Comparison of ENCODE assay signal across 8 cellular contexts in the genomic region with DNA sequence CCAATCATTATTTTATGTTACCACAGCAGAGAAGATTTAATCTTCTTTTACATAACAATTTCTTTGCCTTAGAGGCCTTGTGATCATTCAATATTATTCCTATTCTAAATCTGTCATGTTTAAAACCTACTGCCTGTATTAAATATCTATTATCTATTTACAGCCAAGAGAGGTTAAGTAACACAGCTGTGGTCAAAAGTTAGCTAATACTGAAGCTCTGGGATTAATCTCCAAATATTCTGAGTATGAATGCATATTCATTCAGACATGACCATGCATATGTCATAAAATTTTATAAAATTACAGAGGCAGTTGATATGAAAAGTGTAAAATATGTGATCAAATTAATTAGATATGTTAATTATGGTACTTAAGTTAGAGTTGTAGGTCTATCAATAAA.
"Had no signal": no experiment of that assay in that cellular context is flagged by ENCODE, and none has a peak within 500 bp of the region (broad histone marks: within the 10 kb centered on the region; RNA-seq: fewer than 3 reads in every experiment).

No MANE protein-coding gene starts in this region.

- H3K9me3 Mint-ChIP-seq: GM23338, H9 had no signal

- H3K4me3 Mint-ChIP-seq: GM23338, H9 had no signal

- H3K4me3 ChIP-seq: GM23338, K562 had no signal

- ATAC-seq: GM23338, K562 had no signal

- DNase-seq: H9, HCEC 1CT, IMR-90 had no signal

- FAIRE-seq: H1, H54, HTR-8/SVneo, K562 had no signal

- H3K4me1 Mint-ChIP-seq: GM23338, H9 had no signal

- H3K27ac Mint-ChIP-seq: GM23338, H9 had no signal
